ENCODE assay signal across 25 cellular contexts in genomic region chrX:37955273-37955672, GRCh38. TPM values are rescaled to one million over a fixed set of nuclear protein-coding genes. Genes with fewer than 3 reads are reported as not detected.
"Had no signal": no experiment of that assay in that cellular context is flagged by ENCODE, and none has a peak within 500 bp of the region (broad histone marks: within the 10 kb centered on the region; RNA-seq: fewer than 3 reads in every experiment).

No MANE protein-coding gene starts in this region.

- ATAC-seq: activated CD4-positive, CD25-positive, alpha-beta regulatory T cell treated with anti-CD3 and anti-CD28 coated beads, Interleukin-2, amount 50 U/mL, for 24 hours; activated CD8-positive, alpha-beta T cell treated with anti-CD3 and anti-CD28 coated beads, Interleukin-2, amount 10 ng/mL, durations not matched to agents 7 days and 5 days; activated naive CD4-positive, alpha-beta T cell treated with anti-CD3 and anti-CD28 coated beads, Interleukin-2, amount 50 U/mL, for 72 hours; activated T-cell treated with anti-CD3 and anti-CD28 coated beads, Interleukin-2, amount 50 U/mL, for 4 hours; SK-N-SH treated with all-trans-retinoic acid at 6 μM for 48 hours had no signal

- DNase-seq: activated CD4-positive, alpha-beta T cell treated with anti-CD3 and anti-CD28 coated beads for 48 hours; activated CD4-positive, alpha-beta T cell treated with anti-CD3 and anti-CD28 coated beads, Interleukin-2, amount 50 U/mL, for 4 hours; activated CD8-positive, alpha-beta memory T cell treated with anti-CD3 and anti-CD28 coated beads, Interleukin-2, amount 50 U/mL, for 48 hours; activated CD8-positive, alpha-beta T cell treated with anti-CD3 and anti-CD28 coated beads, Interleukin-2, amount 10 ng/mL, durations not matched to agents 7 days and 5 days; activated effector memory CD4-positive, alpha-beta T cell treated with anti-CD3 and anti-CD28 coated beads, Interleukin-2, amount 50 U/mL, for 16 hours; activated naive CD4-positive, alpha-beta T cell treated with Interleukin-2 at 50 U/mL for 16 hours; activated T-cell treated with anti-CD3 and anti-CD28 coated beads, Interleukin-2, amount 50 U/mL, for 4 hours; central memory CD4-positive, alpha-beta T cell; Kasumi-1; NCI-H1048; NCI-H146; NCI-H187 treated with DMSO at 0.1 percent for 48 hours; NCI-H2081 treated with DMSO at 0.1 percent for 48 hours; NCI-H226; NCI-H526; NCI-H82; SHP77; SW 1271 had no signal

- H3K4me1 ChIP-seq: breast epithelium, SJSA1 had no signal

- H3K36me3 ChIP-seq: breast epithelium, SJSA1 had no signal

- H3K27ac ChIP-seq: breast epithelium, SJSA1 had no signal

- H3K27me3 ChIP-seq: SJSA1 had no signal

- FAIRE-seq: RCC 7860 had no signal

- H3K9me3 ChIP-seq: breast epithelium, SJSA1 had no signal

- H3K4me3 ChIP-seq: breast epithelium, SJSA1 had no signal

RNA-seq across cellular contexts. Expression of gene SYTL5, which starts 51.1 kb away (rescaled TPM):
- total RNA-seq: activated CD8-positive, alpha-beta T cell treated with anti-CD3 and anti-CD28 coated beads, Interleukin-2, amount 10 ng/mL, durations not matched to agents 7 days and 5 days; activated naive CD4-positive, alpha-beta T cell treated with anti-CD3 and anti-CD28 coated beads, Interleukin-2, amount 50 U/mL, for 72 hours; T-helper 1 cell treated with Interleukin-12 subunit alpha and Interleukin-12 subunit beta and Interleukin-4 antibody, amounts not matched to agents 30 ng/mL and 1 ng/mL, for 36 hours had no signal
